ENCODE assay signal across 7 cellular contexts in the genomic region with DNA sequence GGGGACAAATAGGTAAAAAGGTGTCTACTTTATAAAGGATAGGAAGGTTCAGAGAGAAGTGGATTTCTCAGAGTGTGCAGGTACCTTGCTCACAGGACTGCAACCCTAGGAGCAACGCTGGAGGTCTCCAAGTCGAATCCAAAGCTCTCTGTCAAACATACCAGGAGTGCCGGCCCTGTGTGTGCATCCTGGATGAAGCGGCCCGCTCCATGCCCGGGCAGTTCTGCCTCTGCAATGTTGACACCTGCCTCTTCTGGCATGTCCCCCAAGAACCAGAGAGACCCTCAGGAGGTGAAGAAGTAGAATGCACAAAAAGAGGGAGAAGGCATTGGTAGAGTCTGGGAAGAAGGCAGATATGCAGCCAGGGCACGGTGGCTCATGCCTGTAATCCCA. TPM values are rescaled to one million over a fixed set of nuclear protein-coding genes. Genes with fewer than 3 reads are reported as not detected.
"Had no signal": no experiment of that assay in that cellular context is flagged by ENCODE, and none has a peak within 500 bp of the region (broad histone marks: within the 10 kb centered on the region; RNA-seq: fewer than 3 reads in every experiment).

No MANE protein-coding gene starts in this region.

- H3K4me3 ChIP-seq: GM23338 had no signal

- H3K9me3 Mint-ChIP-seq: GM23338, H9 had no signal

- H3K4me3 Mint-ChIP-seq: GM23338, H9 had no signal

- ATAC-seq: GM23338 had no signal

- DNase-seq: H9, HCEC 1CT, IMR-90, KBM-7 had no signal

- H3K27ac Mint-ChIP-seq: GM23338, H9 had no signal

RNA-seq across cellular contexts. Expression of gene TSSK2, which starts 3.1 kb away (rescaled TPM):
- total RNA-seq: GM23338, H1, H9, HT-29, IMR-90 had no signal
- polyA plus RNA-seq: GM23338, H1, IMR-90 had no signal

RNA-seq across cellular contexts. Expression of gene GSC2, which starts 22.1 kb away (rescaled TPM):
- total RNA-seq: GM23338, HT-29, IMR-90 had no signal
- polyA plus RNA-seq: GM23338, IMR-90 had no signal
